In genomic region chr19:41554902-41555301, GRCh38 we compare ENCODE assay signal across 13 cellular contexts. TPM values are rescaled to one million over a fixed set of nuclear protein-coding genes. Genes with fewer than 3 reads are reported as not detected.
A peak's percentile ranks its signal among the peaks of the same experiment; 100 is the strongest.
DNase-seq lines count a peak whose midpoint lies in the region; ATAC-seq and TF ChIP-seq lines count a peak whose summit lies in the region.
"Had no signal": no experiment of that assay in that cellular context is flagged by ENCODE, and none has a peak within 500 bp of the region (broad histone marks: within the 10 kb centered on the region; RNA-seq: fewer than 3 reads in every experiment).

No MANE protein-coding gene starts in this region.

- peak; percentile 77 to 85 for ATAC-seq in naive thymus-derived CD8-positive, alpha-beta T cell
- no peak for ATAC-seq in GM21390 (IDR thresholded peaks at IDR 0.05; ENCODE audit: unreplicated experiment)

- intact Hi-C loops in activated T-helper 2 cell treated with anti-CD3 and anti-CD28 coated beads, Interferon-gamma antibody, Interleukin-2, Interleukin-4, amounts not matched to agents 10 μg/mL and 5 μg/mL and 100 μg/mL, durations not matched to agents 14 hours and 24 hours and 36 hours (cut with micrococcal nuclease): loop anchor here (1.0 kb wide), 1 partner anchor 8 kb away; no protein-coding TSS in a partner anchor

- no peak for TF ChIP-seq CTCF in nephron progenitor cell (IDR thresholded peaks at IDR 0.05)

- no peaks in the 10 kb centered on the region for H3K27me3 Mint-ChIP-seq in activated T-helper 2 cell treated with anti-CD3 and anti-CD28 coated beads, Interferon-gamma antibody, Interleukin-2, Interleukin-4, amounts not matched to agents 10 μg/mL and 5 μg/mL and 100 μg/mL, durations not matched to agents 14 hours and 24 hours and 36 hours (ENCODE audit: low read depth)
- H3K27me3 Mint-ChIP-seq in naive thymus-derived CD8-positive, alpha-beta T cell: no peaks in the 10 kb centered on the region
- peaks cover 4% of the 10 kb centered on the region for H3K27me3 Mint-ChIP-seq in nephron progenitor cell (ENCODE audit: low read depth, poor library complexity)

- H3K4me3 Mint-ChIP-seq in activated T-helper 2 cell treated with anti-CD3 and anti-CD28 coated beads, Interferon-gamma antibody, Interleukin-2, Interleukin-4, amounts not matched to agents 10 μg/mL and 5 μg/mL and 100 μg/mL, durations not matched to agents 14 hours and 24 hours and 36 hours (ENCODE audit: low read depth): peak overlapping the region; percentile 70
- peak overlapping the region; percentile 81 to 100 (median 99) for H3K4me3 Mint-ChIP-seq in naive thymus-derived CD8-positive, alpha-beta T cell
- H3K4me3 Mint-ChIP-seq in nephron progenitor cell: no peak overlapping the region

- POLR2A ChIA-PET in naive thymus-derived CD8-positive, alpha-beta T cell (lab: Charles Lee): interaction anchor here (0.7 to 23.1 kb wide), 9 partner anchors 11 to 725 kb away, joined by 3 to 562 read pairs (median 4); no protein-coding TSS in a partner anchor

- DNase-seq in NOMO-1 (lab: John Stamatoyannopoulos, UW; ENCODE audit: unreplicated experiment in 2 of 2) (peak; percentile 32 to 54), NOMO-1 treated with dmso at 0.1 percent for 144 hours (lab: John Stamatoyannopoulos, UW; ENCODE audit: unreplicated experiment) (no peak), Kasumi-1 (lab: John Stamatoyannopoulos, UW) (peak; percentile 85 to 87), nephron progenitor cell (no peak), cerebellar cortex (ENCODE audit: low spot score) (no peak)
- no peak for DNase-seq in activated T-helper 2 cell treated with anti-CD3 and anti-CD28 coated beads, Interferon-gamma antibody, Interleukin-2, Interleukin-4, amounts not matched to agents 10 μg/mL and 5 μg/mL and 100 μg/mL, durations not matched to agents 14 hours and 24 hours and 36 hours (ENCODE audit: low spot score)
- peak in 8 of 10 donors; percentile 34 to 76 (median 60) for DNase-seq in naive thymus-derived CD8-positive, alpha-beta T cell
- DNase-seq: NCI-H1694 treated with DMSO at 0.1 percent for 48 hours, tibial artery had no signal

- H3K36me3 Mint-ChIP-seq in activated T-helper 2 cell treated with anti-CD3 and anti-CD28 coated beads, Interferon-gamma antibody, Interleukin-2, Interleukin-4, amounts not matched to agents 10 μg/mL and 5 μg/mL and 100 μg/mL, durations not matched to agents 14 hours and 24 hours and 36 hours (ENCODE audit: low read depth): peaks cover 82% of the 10 kb centered on the region
- peaks cover 26 to 83% (median 52%) of the 10 kb centered on the region in 3 donors for H3K36me3 Mint-ChIP-seq in naive thymus-derived CD8-positive, alpha-beta T cell
- H3K36me3 Mint-ChIP-seq in nephron progenitor cell (ENCODE audit: low read depth): no peaks in the 10 kb centered on the region

- peak overlapping the region; percentile 85 for H3K27ac Mint-ChIP-seq in activated T-helper 2 cell treated with anti-CD3 and anti-CD28 coated beads, Interferon-gamma antibody, Interleukin-2, Interleukin-4, amounts not matched to agents 10 μg/mL and 5 μg/mL and 100 μg/mL, durations not matched to agents 14 hours and 24 hours and 36 hours
- peak overlapping the region; percentile 68 to 100 (median 96) for H3K27ac Mint-ChIP-seq in naive thymus-derived CD8-positive, alpha-beta T cell
- H3K27ac Mint-ChIP-seq in nephron progenitor cell: no peak overlapping the region

- H3K9me3 Mint-ChIP-seq in activated T-helper 2 cell treated with anti-CD3 and anti-CD28 coated beads, Interferon-gamma antibody, Interleukin-2, Interleukin-4, amounts not matched to agents 10 μg/mL and 5 μg/mL and 100 μg/mL, durations not matched to agents 14 hours and 24 hours and 36 hours: peaks cover 7% of the 10 kb centered on the region
- H3K9me3 Mint-ChIP-seq in naive thymus-derived CD8-positive, alpha-beta T cell: no peaks in the 10 kb centered on the region
- peaks cover 68% of the 10 kb centered on the region for H3K9me3 Mint-ChIP-seq in nephron progenitor cell

- peaks cover 69% of the 10 kb centered on the region for H3K4me1 Mint-ChIP-seq in activated T-helper 2 cell treated with anti-CD3 and anti-CD28 coated beads, Interferon-gamma antibody, Interleukin-2, Interleukin-4, amounts not matched to agents 10 μg/mL and 5 μg/mL and 100 μg/mL, durations not matched to agents 14 hours and 24 hours and 36 hours (ENCODE audit: low read depth)
- peaks cover 43 to 87% (median 69%) of the 10 kb centered on the region in 4 donors for H3K4me1 Mint-ChIP-seq in naive thymus-derived CD8-positive, alpha-beta T cell
- H3K4me1 Mint-ChIP-seq in nephron progenitor cell: no peaks in the 10 kb centered on the region

RNA-seq across cellular contexts. Expression of gene CEACAM21, which starts 21.1 kb away (rescaled TPM):
- total RNA-seq in activated T-helper 2 cell treated with anti-CD3 and anti-CD28 coated beads, Interferon-gamma antibody, Interleukin-2, Interleukin-4, amounts not matched to agents 10 μg/mL and 5 μg/mL and 100 μg/mL, durations not matched to agents 14 hours and 24 hours and 36 hours: 16.6 and 19.4 TPM in 2 replicates
- 10 to 100 TPM; 56.7 to 59.1 TPM for total RNA-seq in naive thymus-derived CD8-positive, alpha-beta T cell
- 10 to 100 TPM; 16.7 to 44.2 (median 19.8) TPM for polyA plus RNA-seq in naive thymus-derived CD8-positive, alpha-beta T cell
- total RNA-seq: bronchial epithelial cell, epithelial cell of proximal tubule, H1 had no signal
- polyA plus RNA-seq: H1 had no signal

Comparison
In these comparisons a context has a peak if more than half of its experiments do, and no peak if none do; other contexts are left out.
1. DNase-seq: peak in NOMO-1 (2 of 2), Kasumi-1 (2 of 2) and naive thymus-derived CD8-positive, alpha-beta T cell (8 of 10); none in NOMO-1 treated with dmso at 0.1 percent for 144 hours (single experiment), activated T-helper 2 cell treated with anti-CD3 and anti-CD28 coated beads, Interferon-gamma antibody, Interleukin-2, Interleukin-4, amounts not matched to agents 10 μg/mL and 5 μg/mL and 100 μg/mL, durations not matched to agents 14 hours and 24 hours and 36 hours (single experiment), nephron progenitor cell (single experiment) and cerebellar cortex (single experiment).